Comparison of ENCODE assay signal across 12 cellular contexts in the genomic region with DNA sequence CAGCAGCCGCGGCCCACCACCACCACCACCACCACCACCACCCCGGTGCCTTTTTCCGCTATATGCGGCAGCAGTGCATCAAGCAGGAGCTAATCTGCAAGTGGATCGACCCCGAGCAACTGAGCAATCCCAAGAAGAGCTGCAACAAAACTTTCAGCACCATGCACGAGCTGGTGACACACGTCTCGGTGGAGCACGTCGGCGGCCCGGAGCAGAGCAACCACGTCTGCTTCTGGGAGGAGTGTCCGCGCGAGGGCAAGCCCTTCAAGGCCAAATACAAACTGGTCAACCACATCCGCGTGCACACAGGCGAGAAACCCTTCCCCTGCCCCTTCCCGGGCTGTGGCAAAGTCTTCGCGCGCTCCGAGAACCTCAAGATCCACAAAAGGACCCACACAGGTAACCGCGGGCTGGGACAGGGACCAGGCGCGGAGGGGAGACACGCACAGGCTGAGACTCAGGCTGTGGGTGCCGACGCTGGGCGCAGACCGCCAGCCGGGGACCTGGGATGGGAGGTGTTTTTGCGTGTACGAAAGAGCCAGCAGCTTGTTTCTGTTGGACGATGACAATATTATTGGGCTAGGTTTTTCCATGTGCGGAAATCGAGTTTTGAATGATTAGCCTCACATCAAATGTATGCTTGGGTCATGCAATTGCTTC. TPM values are rescaled to one million over a fixed set of nuclear protein-coding genes. Genes with fewer than 3 reads are reported as not detected.
DNase-seq lines count a peak whose midpoint lies in the region; ATAC-seq and TF ChIP-seq lines count a peak whose summit lies in the region.
"Had no signal": no experiment of that assay in that cellular context is flagged by ENCODE, and none has a peak within 500 bp of the region (broad histone marks: within the 10 kb centered on the region; RNA-seq: fewer than 3 reads in every experiment).

No MANE protein-coding gene starts in this region.

- intact Hi-C loops in activated CD4-positive, alpha-beta T cell treated with anti-CD3 and anti-CD28 coated beads for 36 hours (cut with DNase I, micrococcal nuclease), result loop anchor here (1.0 to 10.0 kb wide), 7 partner anchors 13 to 689 kb away; partner anchors contain the start of gene TMTC4 (in 1 of the 2)
- intact Hi-C loops in dorsolateral prefrontal cortex (cut with DNase I) (loop anchor here (5.0 kb wide), 2 partner anchors 104 to 249 kb away; partner anchors contain the start of gene PCCA (in 1 of the 2)), spleen (cut with DNase I; ENCODE audit: low total_unique reads) (no loop called here)
- intact Hi-C loops in activated T-helper 2 cell treated with anti-CD3 and anti-CD28 coated beads, Interferon-gamma antibody, Interleukin-2, Interleukin-4, amounts not matched to agents 10 μg/mL and 5 μg/mL and 100 μg/mL, durations not matched to agents 14 hours and 24 hours and 36 hours (cut with micrococcal nuclease), result loop anchor here (5.0 kb wide), 1 partner anchor 254 kb away; no protein-coding TSS in a partner anchor

- H3K4me3 ChIP-seq in SK-N-MC (peak overlapping the region; percentile 93), dorsolateral prefrontal cortex (peak overlapping the region; percentile 18 to 77 (median 64)), spleen (peak overlapping the region in 5 of 8 donors; percentile 45 to 73 (median 49))

- H3K36me3 ChIP-seq in SK-N-MC (ENCODE audit: insufficient read depth, low read length) (peaks cover 49% of the 10 kb centered on the region), spleen (no peaks in the 10 kb centered on the region)

- CTCF ChIA-PET in activated CD4-positive, alpha-beta T cell treated with anti-CD3 and anti-CD28 coated beads for 36 hours (lab: Charles Lee), result interaction anchor here (0.5 to 1.5 kb wide), 5 partner anchors 9 to 532 kb away, joined by 3 to 5 read pairs (median 3); no protein-coding TSS in a partner anchor

- H3K36me3 Mint-ChIP-seq in activated CD4-positive, alpha-beta T cell treated with anti-CD3 and anti-CD28 coated beads for 36 hours (ENCODE audit: low read depth), result no peaks in the 10 kb centered on the region
- peaks cover 6% of the 10 kb centered on the region for H3K36me3 Mint-ChIP-seq in activated T-helper 2 cell treated with anti-CD3 and anti-CD28 coated beads, Interferon-gamma antibody, Interleukin-2, Interleukin-4, amounts not matched to agents 10 μg/mL and 5 μg/mL and 100 μg/mL, durations not matched to agents 14 hours and 24 hours and 36 hours (ENCODE audit: low read depth)

- H3K4me3 Mint-ChIP-seq in activated CD4-positive, alpha-beta T cell treated with anti-CD3 and anti-CD28 coated beads for 36 hours, result peak overlapping the region; percentile 24
- no peak overlapping the region for H3K4me3 Mint-ChIP-seq in activated T-helper 2 cell treated with anti-CD3 and anti-CD28 coated beads, Interferon-gamma antibody, Interleukin-2, Interleukin-4, amounts not matched to agents 10 μg/mL and 5 μg/mL and 100 μg/mL, durations not matched to agents 14 hours and 24 hours and 36 hours (ENCODE audit: low read depth)

- peaks cover 0 to 99% (median 88%) of the 10 kb centered on the region in 45 donors for H3K27me3 ChIP-seq in dorsolateral prefrontal cortex
- peaks cover 51 to 100% (median 98%) of the 10 kb centered on the region in 7 donors for H3K27me3 ChIP-seq in spleen (replicated peaks in 1 of 7)

- POLR2A ChIA-PET in activated CD4-positive, alpha-beta T cell treated with anti-CD3 and anti-CD28 coated beads for 36 hours (lab: Charles Lee), result interaction anchor here (0.5 to 1.2 kb wide), 2 partner anchors 13 to 192 kb away, joined by 3 to 4 read pairs; no protein-coding TSS in a partner anchor

- H3K27ac ChIP-seq in SK-N-MC (peak overlapping the region; percentile 96), dorsolateral prefrontal cortex (peak overlapping the region in 55 of 59 donors; percentile 9 to 98 (median 83)), spleen (no peak overlapping the region)

- whole genome bisulfite sequencing in spleen, 5 donors, result 6 to 13% (median 9%) methylated on average over 13 to 41 of the region's 41 CpGs

- peaks cover 57% of the 10 kb centered on the region for H3K27me3 Mint-ChIP-seq in activated CD4-positive, alpha-beta T cell treated with anti-CD3 and anti-CD28 coated beads for 36 hours
- peaks cover 64% of the 10 kb centered on the region for H3K27me3 Mint-ChIP-seq in activated T-helper 2 cell treated with anti-CD3 and anti-CD28 coated beads, Interferon-gamma antibody, Interleukin-2, Interleukin-4, amounts not matched to agents 10 μg/mL and 5 μg/mL and 100 μg/mL, durations not matched to agents 14 hours and 24 hours and 36 hours (ENCODE audit: low read depth)

- peaks cover 29% of the 10 kb centered on the region for H3K4me1 Mint-ChIP-seq in activated CD4-positive, alpha-beta T cell treated with anti-CD3 and anti-CD28 coated beads for 36 hours
- H3K4me1 Mint-ChIP-seq in activated T-helper 2 cell treated with anti-CD3 and anti-CD28 coated beads, Interferon-gamma antibody, Interleukin-2, Interleukin-4, amounts not matched to agents 10 μg/mL and 5 μg/mL and 100 μg/mL, durations not matched to agents 14 hours and 24 hours and 36 hours (ENCODE audit: low read depth), result peaks cover 4% of the 10 kb centered on the region

- DNase-seq in activated CD4-positive, alpha-beta T cell treated with anti-CD3 and anti-CD28 coated beads for 36 hours, result peak; percentile 32
- DNase-seq in activated CD4-positive, alpha-beta T cell treated with anti-CD3 and anti-CD28 coated beads for 1 hour, result no peak
- DNase-seq in SK-N-MC (ENCODE audit: low read depth, low spot score) (no peak), dorsolateral prefrontal cortex (no peak), spleen (no peak), AG08396 (ENCODE audit: low spot score) (no peak)
- DNase-seq in activated T-helper 2 cell treated with anti-CD3 and anti-CD28 coated beads, Interferon-gamma antibody, Interleukin-2, Interleukin-4, amounts not matched to agents 10 μg/mL and 5 μg/mL and 100 μg/mL, durations not matched to agents 14 hours and 24 hours and 36 hours (ENCODE audit: low spot score), result no peak
- DNase-seq: anterior cingulate cortex, hippocampal formation had no signal

- H3K27ac Mint-ChIP-seq in activated CD4-positive, alpha-beta T cell treated with anti-CD3 and anti-CD28 coated beads for 36 hours, result no peak overlapping the region
- no peak overlapping the region for H3K27ac Mint-ChIP-seq in activated T-helper 2 cell treated with anti-CD3 and anti-CD28 coated beads, Interferon-gamma antibody, Interleukin-2, Interleukin-4, amounts not matched to agents 10 μg/mL and 5 μg/mL and 100 μg/mL, durations not matched to agents 14 hours and 24 hours and 36 hours

- peak overlapping the region; percentile 99 for H3K9ac ChIP-seq in SK-N-MC (ENCODE audit: insufficient read length)

- ATAC-seq in activated CD4-positive, alpha-beta T cell treated with anti-CD3 and anti-CD28 coated beads for 36 hours, result no peak
- no peak for ATAC-seq in HG03045 (IDR thresholded peaks at IDR 0.05; ENCODE audit: unreplicated experiment)
- ATAC-seq: right cardiac atrium had no signal

- H3K9me3 ChIP-seq in SK-N-MC (ENCODE audit: low read depth, low read length) (no peaks in the 10 kb centered on the region), spleen (peaks cover 0 to 41% (median 3%) of the 10 kb centered on the region in 8 donors)

- no peaks in the 10 kb centered on the region for H3K9me3 Mint-ChIP-seq in activated CD4-positive, alpha-beta T cell treated with anti-CD3 and anti-CD28 coated beads for 36 hours (ENCODE audit: low read depth)
- peaks cover 9% of the 10 kb centered on the region for H3K9me3 Mint-ChIP-seq in activated T-helper 2 cell treated with anti-CD3 and anti-CD28 coated beads, Interferon-gamma antibody, Interleukin-2, Interleukin-4, amounts not matched to agents 10 μg/mL and 5 μg/mL and 100 μg/mL, durations not matched to agents 14 hours and 24 hours and 36 hours

- H3K4me1 ChIP-seq in spleen, result peaks cover 17 to 70% (median 57%) of the 10 kb centered on the region in 6 donors

- no peak for TF ChIP-seq POLR2A in spleen (IDR thresholded peaks at IDR 0.05)

- TF ChIP-seq CTCF in dorsolateral prefrontal cortex (IDR thresholded peaks at IDR 0.05 in 54 of 56, conservative IDR thresholded peaks at IDR 0.05 in 2 of 56; ENCODE audit: low read depth in 1 of 56, partially characterized antibody in 56 of 56) (no peak), spleen (IDR thresholded peaks at IDR 0.05 in 8 of 11, conservative IDR thresholded peaks at IDR 0.05 in 3 of 11) (no peak)

RNA-seq across cellular contexts. Expression of gene ZIC2, which starts 1.3 kb away (rescaled TPM):
- total RNA-seq in activated CD4-positive, alpha-beta T cell treated with anti-CD3 and anti-CD28 coated beads for 36 hours, result not detected
- 10 to 100 TPM in 117 of 120 experiments, 1 to 10 TPM in 3; 6.5 to 90.1 (median 24.5) TPM for total RNA-seq in dorsolateral prefrontal cortex
- not detected for total RNA-seq in spleen
- not detected for polyA plus RNA-seq in spleen
- not detected in 2 replicates for total RNA-seq in activated T-helper 2 cell treated with anti-CD3 and anti-CD28 coated beads, Interferon-gamma antibody, Interleukin-2, Interleukin-4, amounts not matched to agents 10 μg/mL and 5 μg/mL and 100 μg/mL, durations not matched to agents 14 hours and 24 hours and 36 hours
- total RNA-seq: right cardiac atrium had no signal
- polyA plus RNA-seq: CD14-positive monocyte, right cardiac atrium had no signal

RNA-seq across cellular contexts. Expression of gene ZIC5, which starts 11.3 kb away (rescaled TPM):
- total RNA-seq in activated CD4-positive, alpha-beta T cell treated with anti-CD3 and anti-CD28 coated beads for 36 hours, result not detected
- total RNA-seq in dorsolateral prefrontal cortex, result 10 to 100 TPM in 1 of 120 experiments, 1 to 10 TPM in 118, under 1 TPM in 1; 0.91 to 10.4 (median 3.1) TPM
- not detected for total RNA-seq in spleen
- polyA plus RNA-seq in spleen, result not detected
- total RNA-seq in activated T-helper 2 cell treated with anti-CD3 and anti-CD28 coated beads, Interferon-gamma antibody, Interleukin-2, Interleukin-4, amounts not matched to agents 10 μg/mL and 5 μg/mL and 100 μg/mL, durations not matched to agents 14 hours and 24 hours and 36 hours, result not detected in 2 replicates
- total RNA-seq: right cardiac atrium had no signal
- polyA plus RNA-seq: CD14-positive monocyte, right cardiac atrium had no signal

Comparison
In these comparisons a context has a peak if more than half of its experiments do, and no peak if none do; other contexts are left out.
1. H3K27ac ChIP-seq: peak in SK-N-MC (single experiment) and dorsolateral prefrontal cortex (55 of 59); none in spleen (0 of 8).
2. Peak in every context shown above with its lines, with median percentiles within 50 percentile points of each other: H3K4me3 ChIP-seq.